In the genomic region with DNA sequence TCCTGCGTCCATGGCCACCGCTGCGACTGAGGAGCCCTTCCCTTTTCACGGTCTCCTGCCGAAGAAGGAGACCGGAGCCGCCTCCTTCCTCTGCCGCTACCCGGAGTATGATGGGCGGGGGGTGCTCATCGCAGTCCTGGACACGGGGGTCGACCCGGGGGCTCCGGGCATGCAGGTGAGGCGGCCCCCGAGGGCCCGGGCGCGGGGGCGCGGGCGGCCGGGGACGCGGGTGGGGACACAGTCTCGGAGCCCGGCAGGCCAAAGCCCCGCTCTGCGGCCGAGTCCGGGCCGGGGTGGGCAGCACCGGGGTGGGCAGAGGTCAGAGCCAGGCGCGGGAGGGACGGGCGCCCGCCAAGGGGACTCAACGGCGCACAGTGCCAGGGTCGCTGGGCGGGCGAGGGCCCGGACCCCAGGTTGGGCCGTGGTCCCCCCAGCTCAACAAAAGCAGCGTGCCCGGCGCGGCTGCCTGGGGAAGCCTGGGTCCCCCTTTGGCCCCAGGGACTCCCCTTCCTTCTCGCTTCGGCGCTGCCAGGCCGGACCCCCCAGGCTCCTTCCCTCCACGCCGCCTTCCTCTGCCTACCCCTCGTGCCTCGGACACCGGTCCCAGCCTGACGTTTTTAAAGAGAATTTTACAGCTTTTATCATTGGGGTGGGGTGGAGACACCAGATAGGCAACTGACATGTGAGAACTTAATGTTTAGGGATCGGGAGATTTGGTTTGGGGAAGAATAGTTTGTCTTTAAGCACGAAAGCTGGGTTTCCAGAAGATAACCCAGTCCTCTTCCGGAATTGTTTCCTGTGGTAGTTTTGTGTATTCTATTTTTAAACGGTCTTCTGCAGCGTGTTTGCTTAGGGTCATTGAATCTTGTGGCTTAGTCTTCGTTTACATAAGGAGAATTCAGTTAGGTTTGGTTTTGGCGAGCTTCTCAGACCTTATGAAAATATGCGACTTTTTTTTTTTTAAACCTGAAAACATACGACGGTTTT, we compare ENCODE assay signal across 1 cellular context.
TF ChIP-seq lines count a peak whose summit lies in the region.

No MANE protein-coding gene starts in this region.

TF ChIP-seq in endothelial cell of umbilical vein, 7 proteins besides CTCF, POLR2A, EP300 and RAD21:
- TF ChIP-seq MYC (IDR thresholded peaks at IDR 0.05; ENCODE audit: low read depth, low read length): no peak
- TF ChIP-seq EZH2 (IDR thresholded peaks at IDR 0.05; ENCODE audit: borderline replicate concordance, low read depth, low read length, severe bottlenecking): no peak
- TF ChIP-seq JUN (IDR thresholded peaks at IDR 0.05; ENCODE audit: borderline replicate concordance, insufficient read depth, insufficient read length, low read depth): no peak
- TF ChIP-seq FOS (IDR thresholded peaks at IDR 0.05; ENCODE audit: borderline replicate concordance, insufficient read depth, low read length): no peak
- TF ChIP-seq GATA2 (IDR thresholded peaks at IDR 0.05; ENCODE audit: insufficient read depth, insufficient read length, low read depth, low read length): no peak
- no peak for TF ChIP-seq POLR2AphosphoS5 (IDR thresholded peaks at IDR 0.05; ENCODE audit: insufficient read depth, low read depth, low read length)
- TF ChIP-seq, protein P1, sequence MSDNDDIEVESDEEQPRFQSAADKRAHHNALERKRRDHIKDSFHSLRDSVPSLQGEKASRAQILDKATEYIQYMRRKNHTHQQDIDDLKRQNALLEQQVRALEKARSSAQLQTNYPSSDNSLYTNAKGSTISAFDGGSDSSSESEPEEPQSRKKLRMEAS (IDR thresholded peaks at IDR 0.05; ENCODE audit: insufficient read depth, insufficient read length): no peak
